In the genomic region with DNA sequence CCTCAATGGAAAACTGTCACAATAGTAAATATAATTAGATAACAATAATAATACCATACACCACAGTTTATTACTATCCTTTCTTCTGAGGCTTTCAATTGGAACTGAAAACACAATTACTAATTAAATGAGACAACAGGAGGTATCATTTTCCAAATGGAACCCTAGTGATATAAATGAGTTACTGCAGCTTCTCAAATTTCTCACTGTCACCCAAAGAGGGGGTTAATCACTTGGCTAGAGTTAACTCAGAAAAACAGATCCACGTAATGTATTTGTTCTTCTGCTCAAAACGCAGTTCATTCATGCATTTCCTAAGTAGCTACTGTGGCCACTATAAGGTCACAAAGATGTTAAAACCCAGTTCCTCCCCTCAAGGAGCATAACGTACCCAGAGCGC, we compare ENCODE assay signal across 1 cellular context.
TF ChIP-seq lines count a peak whose summit lies in the region.

No MANE protein-coding gene starts in this region.

TF ChIP-seq in GM23338, 12 proteins besides CTCF, POLR2A, EP300 and RAD21 (continued from another document):
- TF ChIP-seq, protein P1, sequence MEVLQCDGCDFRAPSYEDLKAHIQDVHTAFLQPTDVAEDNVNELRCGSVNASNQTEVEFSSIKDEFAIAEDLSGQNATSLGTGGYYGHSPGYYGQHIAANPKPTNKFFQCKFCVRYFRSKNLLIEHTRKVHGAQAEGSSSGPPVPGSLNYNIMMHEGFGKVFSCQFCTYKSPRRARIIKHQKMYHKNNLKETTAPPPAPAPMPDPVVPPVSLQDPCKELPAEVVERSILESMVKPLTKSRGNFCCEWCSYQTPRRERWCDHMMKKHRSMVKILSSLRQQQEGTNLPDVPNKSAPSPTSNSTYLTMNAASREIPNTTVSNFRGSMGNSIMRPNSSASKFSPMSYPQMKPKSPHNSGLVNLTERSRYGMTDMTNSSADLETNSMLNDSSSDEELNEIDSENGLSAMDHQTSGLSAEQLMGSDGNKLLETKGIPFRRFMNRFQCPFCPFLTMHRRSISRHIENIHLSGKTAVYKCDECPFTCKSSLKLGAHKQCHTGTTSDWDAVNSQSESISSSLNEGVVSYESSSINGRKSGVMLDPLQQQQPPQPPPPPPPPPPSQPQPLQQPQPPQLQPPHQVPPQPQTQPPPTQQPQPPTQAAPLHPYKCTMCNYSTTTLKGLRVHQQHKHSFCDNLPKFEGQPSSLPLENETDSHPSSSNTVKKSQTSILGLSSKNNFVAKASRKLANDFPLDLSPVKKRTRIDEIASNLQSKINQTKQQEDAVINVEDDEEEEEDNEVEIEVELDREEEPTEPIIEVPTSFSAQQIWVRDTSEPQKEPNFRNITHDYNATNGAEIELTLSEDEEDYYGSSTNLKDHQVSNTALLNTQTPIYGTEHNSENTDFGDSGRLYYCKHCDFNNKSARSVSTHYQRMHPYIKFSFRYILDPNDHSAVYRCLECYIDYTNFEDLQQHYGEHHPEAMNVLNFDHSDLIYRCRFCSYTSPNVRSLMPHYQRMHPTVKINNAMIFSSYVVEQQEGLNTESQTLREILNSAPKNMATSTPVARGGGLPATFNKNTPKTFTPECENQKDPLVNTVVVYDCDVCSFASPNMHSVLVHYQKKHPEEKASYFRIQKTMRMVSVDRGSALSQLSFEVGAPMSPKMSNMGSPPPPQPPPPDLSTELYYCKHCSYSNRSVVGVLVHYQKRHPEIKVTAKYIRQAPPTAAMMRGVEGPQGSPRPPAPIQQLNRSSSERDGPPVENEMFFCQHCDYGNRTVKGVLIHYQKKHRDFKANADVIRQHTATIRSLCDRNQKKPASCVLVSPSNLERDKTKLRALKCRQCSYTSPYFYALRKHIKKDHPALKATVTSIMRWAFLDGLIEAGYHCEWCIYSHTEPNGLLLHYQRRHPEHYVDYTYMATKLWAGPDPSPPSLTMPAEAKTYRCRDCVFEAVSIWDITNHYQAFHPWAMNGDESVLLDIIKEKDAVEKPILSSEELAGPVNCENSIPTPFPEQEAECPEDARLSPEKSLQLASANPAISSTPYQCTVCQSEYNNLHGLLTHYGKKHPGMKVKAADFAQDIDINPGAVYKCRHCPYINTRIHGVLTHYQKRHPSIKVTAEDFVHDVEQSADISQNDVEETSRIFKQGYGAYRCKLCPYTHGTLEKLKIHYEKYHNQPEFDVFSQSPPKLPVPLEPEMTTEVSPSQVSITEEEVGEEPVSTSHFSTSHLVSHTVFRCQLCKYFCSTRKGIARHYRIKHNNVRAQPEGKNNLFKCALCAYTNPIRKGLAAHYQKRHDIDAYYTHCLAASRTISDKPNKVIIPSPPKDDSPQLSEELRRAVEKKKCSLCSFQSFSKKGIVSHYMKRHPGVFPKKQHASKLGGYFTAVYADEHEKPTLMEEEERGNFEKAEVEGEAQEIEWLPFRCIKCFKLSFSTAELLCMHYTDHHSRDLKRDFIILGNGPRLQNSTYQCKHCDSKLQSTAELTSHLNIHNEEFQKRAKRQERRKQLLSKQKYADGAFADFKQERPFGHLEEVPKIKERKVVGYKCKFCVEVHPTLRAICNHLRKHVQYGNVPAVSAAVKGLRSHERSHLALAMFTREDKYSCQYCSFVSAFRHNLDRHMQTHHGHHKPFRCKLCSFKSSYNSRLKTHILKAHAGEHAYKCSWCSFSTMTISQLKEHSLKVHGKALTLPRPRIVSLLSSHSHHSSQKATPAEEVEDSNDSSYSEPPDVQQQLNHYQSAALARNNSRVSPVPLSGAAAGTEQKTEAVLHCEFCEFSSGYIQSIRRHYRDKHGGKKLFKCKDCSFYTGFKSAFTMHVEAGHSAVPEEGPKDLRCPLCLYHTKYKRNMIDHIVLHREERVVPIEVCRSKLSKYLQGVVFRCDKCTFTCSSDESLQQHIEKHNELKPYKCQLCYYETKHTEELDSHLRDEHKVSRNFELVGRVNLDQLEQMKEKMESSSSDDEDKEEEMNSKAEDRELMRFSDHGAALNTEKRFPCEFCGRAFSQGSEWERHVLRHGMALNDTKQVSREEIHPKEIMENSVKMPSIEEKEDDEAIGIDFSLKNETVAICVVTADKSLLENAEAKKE (CRISPR knock-in tag; IDR thresholded peaks at IDR 0.05) = no peak
- TF ChIP-seq STAT1 (IDR thresholded peaks at IDR 0.05; ENCODE audit: unreplicated experiment) = no peak
- no peak for TF ChIP-seq ZNF331 (CRISPR knock-in tag; IDR thresholded peaks at IDR 0.05; ENCODE audit: low read depth)
- no peak for TF ChIP-seq CREB1 (CRISPR knock-in tag; IDR thresholded peaks at IDR 0.05; ENCODE audit: low read depth)
TF ChIP-seq in GM23338: peak in this region for 0.
